In the genomic region with DNA sequence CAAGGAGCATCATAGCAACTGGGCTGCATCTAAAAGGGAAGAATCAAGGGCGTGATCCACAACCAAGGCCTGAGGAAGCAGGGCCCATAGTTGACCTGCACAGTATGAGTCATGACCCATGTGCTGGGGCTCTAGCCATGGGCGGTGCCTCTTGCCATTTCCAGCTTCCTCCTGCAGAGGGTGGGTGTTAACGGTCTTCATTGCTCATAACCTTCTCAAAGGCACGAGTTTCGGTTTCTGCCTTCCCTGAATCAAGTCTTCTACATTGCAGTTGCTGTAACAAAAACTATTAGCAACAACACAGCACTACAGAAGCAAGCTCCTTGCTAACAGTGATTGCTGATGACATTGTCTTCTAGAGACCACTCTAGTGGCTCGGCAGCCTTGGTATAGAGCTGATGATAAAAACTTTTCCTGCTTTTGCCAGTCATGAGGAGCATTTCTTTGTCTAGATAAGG, we compare ENCODE assay signal across 9 cellular contexts.
DNase-seq lines count a peak whose midpoint lies in the region; ATAC-seq and TF ChIP-seq lines count a peak whose summit lies in the region.
"Had no signal": no experiment of that assay in that cellular context is flagged by ENCODE, and none has a peak within 500 bp of the region (broad histone marks: within the 10 kb centered on the region; RNA-seq: fewer than 3 reads in every experiment).

No MANE protein-coding gene starts in this region.

- no peaks in the 10 kb centered on the region for H3K79me2 ChIP-seq in Karpas-422 (ENCODE audit: low read length)

- ATAC-seq in GM21717 (IDR thresholded peaks at IDR 0.05; ENCODE audit: unreplicated experiment), result peak; percentile 91
- no peak for ATAC-seq in GM18907 (IDR thresholded peaks at IDR 0.05; ENCODE audit: unreplicated experiment)

- H3K27ac ChIP-seq in Karpas-422 (ENCODE audit: low read length), result no peak overlapping the region
- no peak overlapping the region for H3K27ac ChIP-seq in A673 (ENCODE audit: low read depth, low read length, poor library complexity, severe bottlenecking)

- no peak for TF ChIP-seq CTCF in A673 (conservative IDR thresholded peaks at IDR 0.05; ENCODE audit: low read depth, low read length)

- H3K4me3 ChIP-seq in Karpas-422 (ENCODE audit: low read length), result no peak overlapping the region
- H3K4me3 ChIP-seq in A673 (ENCODE audit: low read depth, low read length, poor library complexity, severe bottlenecking), result no peak overlapping the region

- POLR2A ChIA-PET in A673 (lab: Charles Lee; ENCODE audit: low non-redundant PET), result no interaction called here

- H2AFZ ChIP-seq in Karpas-422 (ENCODE audit: low read length), result no peak overlapping the region

- CTCF ChIA-PET in A673 (lab: Charles Lee), result no interaction called here

- BruUV-seq in A673 (replicated peaks; lab: Mats Ljungman, UMichigan), result no TSS peak

- H3K27me3 ChIP-seq in Karpas-422 (ENCODE audit: low read length) (no peaks in the 10 kb centered on the region), A673 (replicated peaks; ENCODE audit: insufficient read depth, low read depth, low read length, poor library complexity) (no peaks in the 10 kb centered on the region)

- DNase-seq in ELR (ENCODE audit: low read depth) (peak; percentile 98), Karpas-422 (peak; percentile 73), glomerular visceral epithelial cell (ENCODE audit: extremely low spot score) (peak; percentile 42), A673 (ENCODE audit: low spot score) (no peak)
- peak; percentile 63 for DNase-seq in activated CD8-positive, alpha-beta memory T cell treated with anti-CD3 and anti-CD28 coated beads for 24 hours
- peak; percentile 23 for DNase-seq in stimulated activated CD4-positive, alpha-beta T cell treated with anti-CD3 and anti-CD28 coated beads, Interleukin-12 subunit alpha, Interleukin-12 subunit beta, amount 100 ng/mL, for 4 hours
- DNase-seq: naive B cell had no signal

- H3K36me3 ChIP-seq in Karpas-422 (ENCODE audit: insufficient read depth, low read length) (no peaks in the 10 kb centered on the region), A673 (ENCODE audit: insufficient read depth, low read length, poor library complexity, severe bottlenecking) (no peaks in the 10 kb centered on the region)

- H3K9ac ChIP-seq in Karpas-422 (ENCODE audit: low read length), result no peak overlapping the region

- H3K4me1 ChIP-seq in Karpas-422 (ENCODE audit: low read length) (peaks cover 5% of the 10 kb centered on the region), A673 (ENCODE audit: insufficient read depth, low read length, poor library complexity, severe bottlenecking) (peaks cover 9% of the 10 kb centered on the region)

- H3K9me2 ChIP-seq in Karpas-422 (replicated peaks; ENCODE audit: insufficient read depth, low read length), result no peaks in the 10 kb centered on the region

- intact Hi-C loops in A673 (cut with micrococcal nuclease; ENCODE audit: unreplicated experiment), result no loop called here

- H3K4me2 ChIP-seq in Karpas-422 (ENCODE audit: low read depth, low read length, poor library complexity, severe bottlenecking), result peak overlapping the region; percentile 20

- no peaks in the 10 kb centered on the region for H3K9me3 ChIP-seq in Karpas-422 (ENCODE audit: low read length)
- H3K9me3 ChIP-seq in A673 (ENCODE audit: low read depth, low read length, poor library complexity, severe bottlenecking), result no peaks in the 10 kb centered on the region

- H4K20me1 ChIP-seq in Karpas-422 (ENCODE audit: insufficient read depth, low read depth, low read length), result no peaks in the 10 kb centered on the region
